In the genomic region with DNA sequence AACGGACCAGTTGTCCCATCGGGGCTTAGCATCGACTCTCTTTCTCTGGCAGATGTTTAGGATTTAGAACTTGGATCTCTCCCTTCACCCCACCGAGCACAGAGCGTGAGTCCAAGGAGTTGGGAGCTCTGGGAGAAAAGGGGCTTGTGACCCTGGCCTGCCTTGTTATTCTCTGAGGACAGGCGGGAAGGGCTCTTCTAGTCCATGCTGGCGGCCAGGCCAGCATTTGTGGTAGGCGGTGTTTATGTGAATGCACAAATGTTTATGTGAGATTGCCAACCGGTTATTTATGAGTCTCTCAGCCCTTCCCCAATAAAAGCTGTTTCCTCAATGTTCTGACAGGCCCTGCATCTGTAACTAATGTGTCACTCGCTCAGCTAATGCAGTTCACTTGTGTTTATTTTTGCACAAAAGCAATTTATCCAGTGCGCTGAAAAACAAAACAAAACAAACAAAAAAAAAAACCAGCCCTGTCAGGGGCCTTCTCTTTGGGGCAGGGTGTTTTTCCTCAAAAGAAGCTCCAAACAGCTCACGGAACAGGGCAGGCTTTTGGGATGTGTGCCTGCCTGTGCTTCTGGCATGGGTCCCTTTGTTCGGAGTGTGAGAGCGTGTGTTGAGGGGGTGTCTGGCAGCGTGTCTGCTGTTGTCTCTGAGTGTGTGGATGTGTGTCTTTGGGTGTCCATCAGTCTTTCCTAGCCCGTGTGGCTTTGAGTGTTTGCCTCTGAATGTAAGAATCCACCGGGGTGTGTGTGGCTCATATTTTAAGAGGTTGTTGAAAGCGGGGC, we compare ENCODE assay signal across 14 cellular contexts. TPM values are rescaled to one million over a fixed set of nuclear protein-coding genes. Genes with fewer than 3 reads are reported as not detected.
DNase-seq lines count a peak whose midpoint lies in the region; ATAC-seq, FAIRE-seq and TF ChIP-seq lines count a peak whose summit lies in the region.
"Had no signal": no experiment of that assay in that cellular context is flagged by ENCODE, and none has a peak within 500 bp of the region (broad histone marks: within the 10 kb centered on the region; RNA-seq: fewer than 3 reads in every experiment).

No MANE protein-coding gene starts in this region.

- H3K4me3 ChIP-seq in liver (ENCODE audit: low read depth in 1 of 3, low read length in 3 of 3) = no peak overlapping the region
- no peak overlapping the region for H3K4me3 ChIP-seq in HepG2 (replicated peaks in 1 of 3; ENCODE audit: insufficient read depth in 1 of 3, low read depth in 2 of 3, low read length in 3 of 3)
- H3K4me3 ChIP-seq in fibroblast of mammary gland (ENCODE audit: control insufficient read depth, low read depth, low read length) = no peak overlapping the region

- POLR2A ChIA-PET in HepG2 (lab: Yijun Ruan, JAX) = no interaction called here

- WGBS in liver = 73% methylated on average over 18 of the region's 18 CpGs
- 40% methylated on average over 18 of the region's 18 CpGs for WGBS in HepG2 (ENCODE audit: low lambda C conversion rate)

- H3K4me2 ChIP-seq in HepG2 (ENCODE audit: low read depth, low read length) = no peak overlapping the region

- in situ Hi-C loops in HepG2 (cut with HindIII; ENCODE audit: extremely low pct_ligation_motif_present, low pct_unique_long_range_greater_than_20kb) = no loop called here

- no peak for FAIRE-seq in HepG2 (lab: Jason Lieb, UNC)
- FAIRE-seq: small intestine had no signal

- no peak for TF ChIP-seq EP300 in HepG2 (IDR thresholded peaks at IDR 0.05; ENCODE audit: low read depth in 2 of 2, low read length in 2 of 2)
- TF ChIP-seq EP300 in HepG2 (CRISPR knock-in tag; IDR thresholded peaks at IDR 0.05; ENCODE audit: borderline replicate concordance) = no peak

- H3K36me3 ChIP-seq in liver (ENCODE audit: control insufficient read depth in 4 of 4, insufficient read depth in 3 of 4, low read depth in 1 of 4, low read length in 3 of 4) = no peaks in the 10 kb centered on the region
- H3K36me3 ChIP-seq in HepG2 (replicated peaks in 1 of 2; ENCODE audit: control insufficient read depth in 1 of 2, insufficient read depth in 2 of 2, low read length in 2 of 2) = no peaks in the 10 kb centered on the region

- H3K4me1 ChIP-seq in liver (ENCODE audit: control insufficient read depth in 4 of 4, insufficient read depth in 4 of 4, low read length in 3 of 4) = no peaks in the 10 kb centered on the region
- peaks cover 44% of the 10 kb centered on the region for H3K4me1 ChIP-seq in HepG2 (ENCODE audit: insufficient read depth, low read length)

- no peaks in the 10 kb centered on the region for H3K79me2 ChIP-seq in HepG2 (ENCODE audit: insufficient read depth, low read length)

- DNase-seq in HepG2 (ENCODE audit: low spot score) (no peak), fibroblast of mammary gland (ENCODE audit: low read depth) (peak; percentile 86), MV-4-11 (lab: John Stamatoyannopoulos, UW) (no peak)
- no peak for DNase-seq in activated naive CD4-positive, alpha-beta T cell treated with anti-CD3 and anti-CD28 coated beads, Interleukin-2, amount 10 ng/mL, durations not matched to agents 7 days and 5 days
- no peak for DNase-seq in stimulated activated naive B cell treated with anti-CD40 and anti-IgM and Interleukin-4, amounts not matched to agents 10 μg/mL and 1 μg/mL and 100 μg/mL, for 72 hours
- DNase-seq: activated CD4-positive, alpha-beta T cell treated with anti-CD3 and anti-CD28 coated beads, Interleukin-2, amount 50 U/mL, for 1 hour; CD8-positive, alpha-beta T cell; small intestine had no signal

- TF ChIP-seq RAD21 in liver (IDR thresholded peaks at IDR 0.05) = no peak
- no peak for TF ChIP-seq RAD21 in HepG2 (CRISPR knock-in tag; IDR thresholded peaks at IDR 0.05)

- H4K20me1 ChIP-seq in HepG2 (ENCODE audit: insufficient read depth, low read length) = no peaks in the 10 kb centered on the region

- peak overlapping the region; percentile 94 to 96 (median 95) for H3K27ac Mint-ChIP-seq in nephron
- no peak overlapping the region for H3K27ac Mint-ChIP-seq in activated naive CD4-positive, alpha-beta T cell treated with anti-CD3 and anti-CD28 coated beads, Interleukin-2, amount 10 ng/mL, durations not matched to agents 7 days and 5 days
- no peak overlapping the region for H3K27ac Mint-ChIP-seq in stimulated activated naive B cell treated with anti-CD40 and anti-IgM and Interleukin-4, amounts not matched to agents 10 μg/mL and 1 μg/mL and 100 μg/mL, for 72 hours
- H3K27ac Mint-ChIP-seq: CD8-positive, alpha-beta T cell; stimulated activated naive CD8-positive, alpha-beta T cell treated with anti-CD3 and anti-CD28 coated beads, Interleukin-15, Interleukin-2, amounts not matched to agents 100 ng/mL and 50 ng/mL, for 24 hours had no signal

- peak overlapping the region; percentile 26 to 47 (median 44) for H3K4me3 Mint-ChIP-seq in nephron
- H3K4me3 Mint-ChIP-seq in activated naive CD4-positive, alpha-beta T cell treated with anti-CD3 and anti-CD28 coated beads, Interleukin-2, amount 10 ng/mL, durations not matched to agents 7 days and 5 days = no peak overlapping the region
- no peak overlapping the region for H3K4me3 Mint-ChIP-seq in stimulated activated naive B cell treated with anti-CD40 and anti-IgM and Interleukin-4, amounts not matched to agents 10 μg/mL and 1 μg/mL and 100 μg/mL, for 72 hours
- H3K4me3 Mint-ChIP-seq: CD8-positive, alpha-beta T cell; stimulated activated naive CD8-positive, alpha-beta T cell treated with anti-CD3 and anti-CD28 coated beads, Interleukin-15, Interleukin-2, amounts not matched to agents 100 ng/mL and 50 ng/mL, for 24 hours had no signal

- H3K27ac ChIP-seq in liver (ENCODE audit: low read depth in 1 of 2, low read length in 2 of 2) (peak overlapping the region; percentile 3 to 10), HepG2 (ENCODE audit: extremely low read length, insufficient read depth, low read length) (no peak overlapping the region)

- no peaks in the 10 kb centered on the region for H3K36me3 Mint-ChIP-seq in nephron (ENCODE audit: low read depth)
- H3K36me3 Mint-ChIP-seq in activated naive CD4-positive, alpha-beta T cell treated with anti-CD3 and anti-CD28 coated beads, Interleukin-2, amount 10 ng/mL, durations not matched to agents 7 days and 5 days = no peaks in the 10 kb centered on the region
- peaks cover 0 to 4% of the 10 kb centered on the region in 2 donors for H3K36me3 Mint-ChIP-seq in stimulated activated naive B cell treated with anti-CD40 and anti-IgM and Interleukin-4, amounts not matched to agents 10 μg/mL and 1 μg/mL and 100 μg/mL, for 72 hours
- H3K36me3 Mint-ChIP-seq: CD8-positive, alpha-beta T cell had no signal

- ATAC-seq in HepG2 (no peak), GM19452 (IDR thresholded peaks at IDR 0.05; ENCODE audit: unreplicated experiment) (no peak)
- no peak for ATAC-seq in stimulated activated naive B cell treated with anti-CD40 and anti-IgM and Interleukin-4, amounts not matched to agents 10 μg/mL and 1 μg/mL and 100 μg/mL, for 72 hours (replicated peaks)
- ATAC-seq: CD8-positive, alpha-beta T cell; HCT116; Panc1 had no signal

- H3K27me3 Mint-ChIP-seq in nephron (ENCODE audit: low read depth) = no peaks in the 10 kb centered on the region
- peaks cover 37% of the 10 kb centered on the region for H3K27me3 Mint-ChIP-seq in activated naive CD4-positive, alpha-beta T cell treated with anti-CD3 and anti-CD28 coated beads, Interleukin-2, amount 10 ng/mL, durations not matched to agents 7 days and 5 days
- H3K27me3 Mint-ChIP-seq in stimulated activated naive B cell treated with anti-CD40 and anti-IgM and Interleukin-4, amounts not matched to agents 10 μg/mL and 1 μg/mL and 100 μg/mL, for 72 hours = no peaks in the 10 kb centered on the region
- H3K27me3 Mint-ChIP-seq: stimulated activated naive CD8-positive, alpha-beta T cell treated with anti-CD3 and anti-CD28 coated beads, Interleukin-15, Interleukin-2, amounts not matched to agents 100 ng/mL and 50 ng/mL, for 24 hours had no signal

- H3K9me3 Mint-ChIP-seq in nephron = no peaks in the 10 kb centered on the region
- H3K9me3 Mint-ChIP-seq in activated naive CD4-positive, alpha-beta T cell treated with anti-CD3 and anti-CD28 coated beads, Interleukin-2, amount 10 ng/mL, durations not matched to agents 7 days and 5 days = no peaks in the 10 kb centered on the region
- H3K9me3 Mint-ChIP-seq in stimulated activated naive B cell treated with anti-CD40 and anti-IgM and Interleukin-4, amounts not matched to agents 10 μg/mL and 1 μg/mL and 100 μg/mL, for 72 hours = no peaks in the 10 kb centered on the region
- H3K9me3 Mint-ChIP-seq: CD8-positive, alpha-beta T cell; stimulated activated naive CD8-positive, alpha-beta T cell treated with anti-CD3 and anti-CD28 coated beads, Interleukin-15, Interleukin-2, amounts not matched to agents 100 ng/mL and 50 ng/mL, for 24 hours had no signal

- H3K4me1 Mint-ChIP-seq in nephron = peaks cover 72% of the 10 kb centered on the region
- H3K4me1 Mint-ChIP-seq in activated naive CD4-positive, alpha-beta T cell treated with anti-CD3 and anti-CD28 coated beads, Interleukin-2, amount 10 ng/mL, durations not matched to agents 7 days and 5 days = no peaks in the 10 kb centered on the region
- H3K4me1 Mint-ChIP-seq in stimulated activated naive B cell treated with anti-CD40 and anti-IgM and Interleukin-4, amounts not matched to agents 10 μg/mL and 1 μg/mL and 100 μg/mL, for 72 hours = no peaks in the 10 kb centered on the region

- CTCF ChIA-PET in HepG2 (lab: Yijun Ruan, JAX; ENCODE audit: low intra/inter-chr PET ratio, low total read pairs) = no interaction called here
- CTCF ChIA-PET in activated naive CD4-positive, alpha-beta T cell treated with anti-CD3 and anti-CD28 coated beads, Interleukin-2, amount 10 ng/mL, durations not matched to agents 7 days and 5 days (lab: Charles Lee) = interaction anchor here (0.6 to 1.3 kb wide), 2 partner anchors 16 to 83 kb away, joined by 3 read pairs; no protein-coding TSS in a partner anchor

- intact Hi-C loops in HepG2 (cut with micrococcal nuclease; ENCODE audit: unreplicated experiment) = no loop called here

- no peak overlapping the region for H2AFZ ChIP-seq in HepG2 (ENCODE audit: low read length)

- no TSS peak for BruUV-seq in HepG2 (replicated peaks; lab: Mats Ljungman, UMichigan)

- H3K27me3 ChIP-seq in liver (ENCODE audit: control insufficient read depth in 4 of 4, insufficient read depth in 4 of 4, low read length in 3 of 4) = no peaks in the 10 kb centered on the region
- H3K27me3 ChIP-seq in HepG2 (ENCODE audit: control insufficient read depth in 1 of 2, insufficient read depth in 2 of 2, low read length in 2 of 2) = peaks cover 2 to 37% of the 10 kb centered on the region in 2 experiments; a peak in 4 of 5 replicates

- H3K9me3 ChIP-seq in liver (ENCODE audit: control insufficient read depth in 4 of 4, low read length in 3 of 4) (no peaks in the 10 kb centered on the region), HepG2 (ENCODE audit: low read length) (no peaks in the 10 kb centered on the region)

- H3K9ac ChIP-seq in liver (ENCODE audit: low read depth in 1 of 2, low read length in 2 of 2) (no peak overlapping the region), HepG2 (ENCODE audit: insufficient read depth, low read depth, low read length) (no peak overlapping the region)

- no peak for TF ChIP-seq CTCF in liver (IDR thresholded peaks at IDR 0.05; ENCODE audit: low read depth, low read length, missing input control)
- no peak for TF ChIP-seq CTCF in HepG2 (CRISPR knock-in tag; IDR thresholded peaks at IDR 0.05)
- TF ChIP-seq CTCF in fibroblast of mammary gland (conservative IDR thresholded peaks at IDR 0.05; ENCODE audit: control insufficient read depth, insufficient read depth, low read depth, low read length) = no peak
- no peak for TF ChIP-seq CTCF in nephron (IDR thresholded peaks at IDR 0.05; ENCODE audit: unreplicated experiment in 3 of 3)

- no peak for TF ChIP-seq POLR2A in HepG2 (IDR thresholded peaks at IDR 0.05; ENCODE audit: insufficient read depth in 1 of 2, low read depth in 2 of 2, low read length in 2 of 2)

RNA-seq across cellular contexts. Expression of gene HAAO, which starts 52.7 kb away (rescaled TPM):
- 100 to 1,000 TPM in 1 of 2 donors, 10 to 100 TPM in 1; 17.4 to 126 TPM for total RNA-seq in liver
- polyA plus RNA-seq in liver = 100 to 1,000 TPM; 134 to 140 TPM
- 34.1 and 42.7 TPM in 2 replicates for total RNA-seq in HepG2 (2016; rRNA removed; fragmentation: Illumina TruSeq; extraction: Trizol)
- total RNA-seq in HepG2 (2016; cell fraction: cytosol; rRNA removed; fragmentation: Illumina TruSeq; extraction: Trizol; ENCODE audit: low read depth) = 15.3 and 15.6 TPM in 2 replicates
- 29.0 and 39.0 TPM in 2 replicates for total RNA-seq in HepG2 (2016; cell fraction: insoluble cytoplasmic fraction; rRNA removed; fragmentation: Illumina TruSeq; extraction: Trizol)
- 16.2 and 18.8 TPM in 2 replicates for total RNA-seq in HepG2 (2016; cell fraction: membrane; rRNA removed; fragmentation: Illumina TruSeq; extraction: Trizol)
- 32.7 and 34.7 TPM in 2 replicates for total RNA-seq in HepG2 (2016; cell fraction: nucleus; rRNA removed; fragmentation: Illumina TruSeq; extraction: Trizol)
- 35.2 and 36.1 TPM in 2 replicates for polyA plus RNA-seq in HepG2 (2011; rRNA removed)
- 21.6 and 34.6 TPM in 2 replicates for polyA plus RNA-seq in HepG2 (2011; cell fraction: cytosol; rRNA removed)
- polyA plus RNA-seq in HepG2 (2011; cell fraction: nucleus; rRNA removed) = 105 and 120 TPM in 2 replicates
- 24.0 and 29.7 TPM in 2 replicates for polyA plus RNA-seq in HepG2 (2012)
- polyA plus RNA-seq in HepG2 (2016; cell fraction: cytosol; fragmentation: Illumina TruSeq; extraction: Trizol; ENCODE audit: low read depth) = 20.5 and 22.5 TPM in 2 replicates
- polyA plus RNA-seq in HepG2 (2016; cell fraction: insoluble cytoplasmic fraction; fragmentation: Illumina TruSeq; extraction: Trizol; ENCODE audit: low read depth) = 34.1 and 36.9 TPM in 2 replicates
- polyA plus RNA-seq in HepG2 (2016; cell fraction: membrane; fragmentation: Illumina TruSeq; extraction: Trizol; ENCODE audit: low read depth) = 23.2 and 26.6 TPM in 2 replicates
- 70.0 and 73.3 TPM in 2 replicates for polyA plus RNA-seq in HepG2 (2016; cell fraction: nucleus; fragmentation: Illumina TruSeq; extraction: Trizol; ENCODE audit: insufficient read depth, low read depth)
- polyA minus RNA-seq in HepG2 (2011; rRNA and poly(A)+ RNA removed; ENCODE audit: low replicate concordance) = 0.28 and 57.0 TPM in 2 replicates
- polyA minus RNA-seq in HepG2 (2011; cell fraction: cytosol; rRNA and poly(A)+ RNA removed) = 15.6 and 18.8 TPM in 2 replicates
- polyA minus RNA-seq in HepG2 (2011; cell fraction: nucleus; rRNA and poly(A)+ RNA removed) = 34.4 and 36.6 TPM in 2 replicates
- total RNA-seq: CD8-positive, alpha-beta T cell had no signal

Comparison
In these comparisons a context has a peak if more than half of its experiments do, and no peak if none do; other contexts are left out.
1. H3K27ac Mint-ChIP-seq: peak in nephron (3 of 3); none in activated naive CD4-positive, alpha-beta T cell treated with anti-CD3 and anti-CD28 coated beads, Interleukin-2, amount 10 ng/mL, durations not matched to agents 7 days and 5 days (single experiment) and stimulated activated naive B cell treated with anti-CD40 and anti-IgM and Interleukin-4, amounts not matched to agents 10 μg/mL and 1 μg/mL and 100 μg/mL, for 72 hours (single experiment).
2. H3K4me3 Mint-ChIP-seq: peak in nephron (3 of 3); none in activated naive CD4-positive, alpha-beta T cell treated with anti-CD3 and anti-CD28 coated beads, Interleukin-2, amount 10 ng/mL, durations not matched to agents 7 days and 5 days (single experiment) and stimulated activated naive B cell treated with anti-CD40 and anti-IgM and Interleukin-4, amounts not matched to agents 10 μg/mL and 1 μg/mL and 100 μg/mL, for 72 hours (0 of 2).